Comparison of ENCODE assay signal across 17 cellular contexts in genomic region chr11:81033779-81034550, GRCh38.
"Had no signal": no experiment of that assay in that cellular context is flagged by ENCODE, and none has a peak within 500 bp of the region (broad histone marks: within the 10 kb centered on the region; RNA-seq: fewer than 3 reads in every experiment).

No MANE protein-coding gene starts in this region.

- H3K27ac ChIP-seq: gastroesophageal sphincter, heart right ventricle, parathyroid adenoma, skin epidermis, tibial nerve, uterus had no signal

- H3K9me3 ChIP-seq: uterus had no signal

- H3K9ac ChIP-seq: parathyroid adenoma had no signal

- H2AFZ ChIP-seq: parathyroid adenoma had no signal

- DNase-seq: activated CD4-positive, alpha-beta T cell treated with anti-CD3 and anti-CD28 coated beads, Interleukin-2, amount 50 U/mL, for 1 hour; activated CD8-positive, alpha-beta memory T cell treated with anti-CD3 and anti-CD28 coated beads for 24 hours; activated naive CD4-positive, alpha-beta T cell treated with Interleukin-2 at 50 U/mL for 16 hours; anterior cingulate cortex; endodermal cell; erythroblast; mucosa of descending colon; naive thymus-derived CD4-positive, alpha-beta T cell; stimulated activated CD4-positive, alpha-beta T cell treated with anti-CD3 and anti-CD28 coated beads, Interleukin-15, amount 100 ng/mL, for 24 hours; stimulated activated CD4-positive, alpha-beta T cell treated with anti-CD3 and anti-CD28 coated beads, Interleukin-4, amount 100 ng/mL, for 1 hour; stimulated activated naive CD4-positive, alpha-beta T cell; uterus had no signal

- H3K27me3 ChIP-seq: gastroesophageal sphincter, heart right ventricle, tibial nerve, uterus had no signal

- H3K36me3 ChIP-seq: gastroesophageal sphincter, heart right ventricle, tibial nerve, uterus had no signal

- H3K4me1 ChIP-seq: gastroesophageal sphincter, heart right ventricle, parathyroid adenoma, tibial nerve, uterus had no signal

- H3K79me2 ChIP-seq: parathyroid adenoma had no signal

- H3K4me3 ChIP-seq: gastroesophageal sphincter, heart right ventricle, mucosa of descending colon, skin epidermis, tibial nerve, uterus had no signal
